ENCODE assay signal across 9 cellular contexts in genomic region chr19:45668342-45668871, GRCh38. TPM values are rescaled to one million over a fixed set of nuclear protein-coding genes. Genes with fewer than 3 reads are reported as not detected.
DNase-seq lines count a peak whose midpoint lies in the region; ATAC-seq, FAIRE-seq and TF ChIP-seq lines count a peak whose summit lies in the region.
"Had no signal": no experiment of that assay in that cellular context is flagged by ENCODE, and none has a peak within 500 bp of the region (broad histone marks: within the 10 kb centered on the region; RNA-seq: fewer than 3 reads in every experiment).

No MANE protein-coding gene starts in this region.

- H3K4me2 ChIP-seq in H1 (ENCODE audit: insufficient read depth in 1 of 2, low read depth in 2 of 2, low read length in 2 of 2): peak overlapping the region; percentile 95 to 98
- H3K4me2 ChIP-seq in trophoblast cell (ENCODE audit: low read length): peak overlapping the region; percentile 44

- H2BK5ac ChIP-seq in H1 (ENCODE audit: low read depth, low read length): no peak overlapping the region
- H2BK5ac ChIP-seq in trophoblast cell (ENCODE audit: low read depth, low read length, poor library complexity): no peak overlapping the region

- H3K27ac ChIP-seq in H1 (ENCODE audit: low read depth, low read length) (no peak overlapping the region), trophoblast cell (ENCODE audit: low read depth, low read length) (no peak overlapping the region)

- peaks cover 4% of the 10 kb centered on the region for H3K27me3 Mint-ChIP-seq in T-helper 1 cell treated with Interleukin-12 subunit alpha and Interleukin-12 subunit beta and Interleukin-4 antibody, amounts not matched to agents 30 μg/mL and 1 μg/mL, for 36 hours (ENCODE audit: low read depth)

- H2BK120ac ChIP-seq in H1 (replicated peaks; ENCODE audit: low read depth, low read length) (no peak overlapping the region), trophoblast cell (ENCODE audit: insufficient read depth, low read length, poor library complexity) (no peak overlapping the region)

- no peak overlapping the region for H3K56ac ChIP-seq in H1 (replicated peaks; ENCODE audit: insufficient read length, low read depth, low read length)

- POLR2A ChIA-PET in H1 (lab: Charles Lee; ENCODE audit: partially characterized antibody): interaction anchor here (0.7 to 3.3 kb wide), 11 partner anchors 9 to 200 kb away, joined by 3 to 9 read pairs (median 4); partner anchors contain the start of gene FOSB

- H3K18ac ChIP-seq in H1 (ENCODE audit: extremely low read depth, low read length): no peak overlapping the region; the same call in 1 of the 2 replicates
- no peak overlapping the region for H3K18ac ChIP-seq in trophoblast cell (ENCODE audit: low read length)

- TF ChIP-seq CTCF in H1 (IDR thresholded peaks at IDR 0.05; ENCODE audit: control extremely low read depth in 1 of 3, insufficient read depth in 1 of 3, low read depth in 1 of 3, low read length in 3 of 3): no peak

- peaks cover 0 to 2% of the 10 kb centered on the region in 2 experiments for H4K20me1 ChIP-seq in H1 (replicated peaks in 1 of 2; ENCODE audit: control insufficient read depth in 1 of 2, insufficient read depth in 2 of 2, low read length in 2 of 2)

- H2AK5ac ChIP-seq in H1 (ENCODE audit: low read depth, low read length) (no peak overlapping the region), trophoblast cell (ENCODE audit: low read length) (no peak overlapping the region)

- H3K79me2 ChIP-seq in H1 (ENCODE audit: control insufficient read depth in 1 of 2, insufficient read depth in 2 of 2, low read length in 2 of 2) (no peaks in the 10 kb centered on the region), trophoblast cell (ENCODE audit: control insufficient read depth, insufficient read depth, low read length, poor library complexity) (no peaks in the 10 kb centered on the region)

- no peak overlapping the region for H4K5ac ChIP-seq in H1 (ENCODE audit: insufficient read length, low read depth, low read length)

- H3K36me3 ChIP-seq in H1 (ENCODE audit: control insufficient read depth in 2 of 4, insufficient read depth in 4 of 4, low read length in 3 of 4) (no peaks in the 10 kb centered on the region), trophoblast cell (ENCODE audit: control insufficient read depth in 1 of 2, insufficient read depth in 2 of 2, low read length in 2 of 2) (no peaks in the 10 kb centered on the region)

- no peaks in the 10 kb centered on the region for H3K79me1 ChIP-seq in H1 (ENCODE audit: low read depth, low read length)
- peaks cover 2% of the 10 kb centered on the region for H3K79me1 ChIP-seq in trophoblast cell (ENCODE audit: low read length)

- H3K9ac ChIP-seq in H1 (replicated peaks in 1 of 4; ENCODE audit: extremely low read depth in 1 of 4, low read depth in 3 of 4, low read length in 3 of 4) (no peak overlapping the region), trophoblast cell (ENCODE audit: low read length) (no peak overlapping the region)

- peak overlapping the region; percentile 81 for H3K27ac Mint-ChIP-seq in T-helper 1 cell treated with Interleukin-12 subunit alpha and Interleukin-12 subunit beta and Interleukin-4 antibody, amounts not matched to agents 30 μg/mL and 1 μg/mL, for 36 hours

- DNase-seq in DMS53 (lab: John Stamatoyannopoulos, UW) (peak; percentile 71), DMS53 treated with DMSO at 0.1 percent for 48 hours (lab: John Stamatoyannopoulos, UW; ENCODE audit: unreplicated experiment) (no peak), H1 (ENCODE audit: low read depth in 1 of 2, low spot score in 2 of 2) (no peak), trophoblast cell (peak in 1 of 2 donors; percentile 46), erythroblast (lab: John Stamatoyannopoulos, UW) (no peak)

- H3K23me2 ChIP-seq in H1 (ENCODE audit: low read depth, low read length): peaks cover 21% of the 10 kb centered on the region

- H2BK12ac ChIP-seq in H1 (ENCODE audit: low read depth, low read length): 0 out of 2 replicates have a peak overlapping the region, but pooled peaks have one; percentile 5
- no peak overlapping the region for H2BK12ac ChIP-seq in trophoblast cell (ENCODE audit: low read length)

- no peak for FAIRE-seq in H1 (lab: Jason Lieb, UNC)
- FAIRE-seq: A204.1 had no signal

- H2BK15ac ChIP-seq in H1 (ENCODE audit: low read length): no peak overlapping the region

- no peaks in the 10 kb centered on the region for H3K9me3 Mint-ChIP-seq in T-helper 1 cell treated with Interleukin-12 subunit alpha and Interleukin-12 subunit beta and Interleukin-4 antibody, amounts not matched to agents 30 μg/mL and 1 μg/mL, for 36 hours

- no peak overlapping the region for H2AFZ ChIP-seq in H1 (ENCODE audit: low read length)
- no peak overlapping the region for H2AFZ ChIP-seq in trophoblast cell (ENCODE audit: insufficient read depth, low read length, poor library complexity)

- H3K4me3 Mint-ChIP-seq in T-helper 1 cell treated with Interleukin-12 subunit alpha and Interleukin-12 subunit beta and Interleukin-4 antibody, amounts not matched to agents 30 μg/mL and 1 μg/mL, for 36 hours: peak overlapping the region; percentile 90

- H3K27me3 ChIP-seq in H1 (replicated peaks in 1 of 4; ENCODE audit: control insufficient read depth in 3 of 4, extremely low read depth in 1 of 4, insufficient read depth in 3 of 4, low read length in 3 of 4) (peaks cover 18 to 31% (median 27%) of the 10 kb centered on the region in 4 experiments), trophoblast cell (ENCODE audit: insufficient read depth, low read length) (peaks cover 16% of the 10 kb centered on the region)

- H3K9me3 ChIP-seq in H1 (ENCODE audit: insufficient read depth in 2 of 2, low read depth in 1 of 2, low read length in 1 of 2) (no peaks in the 10 kb centered on the region), trophoblast cell (ENCODE audit: insufficient read depth, low read depth, low read length) (peaks cover 8% of the 10 kb centered on the region)

- no peak for TF ChIP-seq EP300 in H1 (IDR thresholded peaks at IDR 0.05; ENCODE audit: borderline replicate concordance in 1 of 2, low read depth in 2 of 2, low read length in 2 of 2)

- H3K4me1 ChIP-seq in H1 (replicated peaks in 1 of 4; ENCODE audit: control insufficient read depth in 3 of 4, insufficient read depth in 4 of 4, low read length in 3 of 4) (peaks cover 9 to 14% (median 11%) of the 10 kb centered on the region in 4 experiments), trophoblast cell (ENCODE audit: control insufficient read depth in 1 of 2, insufficient read depth in 2 of 2, low read length in 2 of 2) (peaks cover 11 to 13% of the 10 kb centered on the region in 2 experiments)

- H3K14ac ChIP-seq in H1 (ENCODE audit: insufficient read length) (no peak overlapping the region), trophoblast cell (ENCODE audit: low read length) (no peak overlapping the region)

- no peak for TF ChIP-seq POLR2A in H1 (IDR thresholded peaks at IDR 0.05; ENCODE audit: control extremely low read depth in 1 of 2, low read depth in 2 of 2, low read length in 2 of 2)
- TF ChIP-seq POLR2A in erythroblast (IDR thresholded peaks at IDR 0.05; ENCODE audit: low read length): no peak

- ATAC-seq in GM21717 (IDR thresholded peaks at IDR 0.05; ENCODE audit: unreplicated experiment) (no peak), GM19351 (IDR thresholded peaks at IDR 0.05; ENCODE audit: unreplicated experiment) (no peak)

- H3K23ac ChIP-seq in H1 (ENCODE audit: insufficient read length) (no peak overlapping the region), trophoblast cell (ENCODE audit: low read length) (no peak overlapping the region)

- TF ChIP-seq RAD21 in H1 (IDR thresholded peaks at IDR 0.05 in 1 of 2, conservative IDR thresholded peaks at IDR 0.05 in 1 of 2; ENCODE audit: low read depth in 2 of 2, low read length in 2 of 2): no peak

- CTCF ChIA-PET in H1 (lab: Charles Lee; ENCODE audit: partially characterized antibody): interaction anchor here (0.5 to 1.4 kb wide), 5 partner anchors 15 to 56 kb away, joined by 3 to 5 read pairs (median 3); no protein-coding TSS in a partner anchor

- no peak overlapping the region for H2BK20ac ChIP-seq in H1 (ENCODE audit: low read length)

- peaks cover 2% of the 10 kb centered on the region for H3K36me3 Mint-ChIP-seq in T-helper 1 cell treated with Interleukin-12 subunit alpha and Interleukin-12 subunit beta and Interleukin-4 antibody, amounts not matched to agents 30 μg/mL and 1 μg/mL, for 36 hours (ENCODE audit: low read depth)

- no peak overlapping the region for H4K91ac ChIP-seq in H1 (replicated peaks; ENCODE audit: insufficient read length, low read length)
- H4K91ac ChIP-seq in trophoblast cell (ENCODE audit: low read depth, low read length): no peak overlapping the region

- H3K4me3 ChIP-seq in H1 (ENCODE audit: extremely low read depth in 1 of 4, insufficient read depth in 2 of 4, low read depth in 3 of 4, low read length in 4 of 4): peak overlapping the region; percentile 2 to 65 (median 40); a peak in 6 of 8 replicates
- H3K4me3 ChIP-seq in trophoblast cell (ENCODE audit: low read depth, low read length): no peak overlapping the region

- 12% methylated on average over 19 of the region's 19 CpGs; no CpG with 5 or more reads in 1 of the 2 experiments for WGBS in H1 (ENCODE audit: extremely low coverage in 1 of 2, insufficient coverage in 1 of 2, insufficient read length in 1 of 2, insufficient replicate concordance in 2 of 2, low coverage in 1 of 2, low lambda C conversion rate in 2 of 2, missing lambda C conversion rate in 1 of 2), 2 experiments
- no CpG with 5 or more reads among the region's 19 CpGs for WGBS in trophoblast cell (ENCODE audit: extremely low coverage, insufficient coverage, insufficient read length)

- no peak overlapping the region for H4K12ac ChIP-seq in trophoblast cell (ENCODE audit: low read depth, low read length)

- H3K4me1 Mint-ChIP-seq in T-helper 1 cell treated with Interleukin-12 subunit alpha and Interleukin-12 subunit beta and Interleukin-4 antibody, amounts not matched to agents 30 μg/mL and 1 μg/mL, for 36 hours (ENCODE audit: low read depth): peaks cover 26% of the 10 kb centered on the region

- H4K8ac ChIP-seq in H1 (ENCODE audit: extremely low read depth, insufficient read depth, low read length) (no peak overlapping the region), trophoblast cell (ENCODE audit: low read depth, low read length) (peak overlapping the region; percentile 11)

- H3K4ac ChIP-seq in H1 (replicated peaks; ENCODE audit: insufficient read length, low read depth, low read length): no peak overlapping the region
- no peak overlapping the region for H3K4ac ChIP-seq in trophoblast cell (ENCODE audit: low read depth, low read length)

RNA-seq across cellular contexts. Expression of gene GIPR, which starts 0.4 kb away (rescaled TPM):
- 0.54 and 1.3 TPM in 2 replicates for total RNA-seq in H1 (2021; fragmentation: NEBNext Ultra II Directional; extraction: Animal tissue kit (Norgen Biotek cat#: 25700))
- polyA plus RNA-seq in H1 (2011; rRNA removed): 0.42 and 1.0 TPM in 2 replicates
- 1.0 TPM for polyA plus RNA-seq in H1 (2011; cell fraction: cytosol; rRNA removed)
- polyA plus RNA-seq in H1 (2011; cell fraction: nucleus; rRNA removed): 4.3 TPM
- polyA plus RNA-seq in H1 (2012, experiment 1 of 2): 0.80 to 1.7 TPM (median 1.1 TPM) in 4 replicates
- polyA plus RNA-seq in H1 (2012, experiment 2 of 2): 0.50 TPM
- 0.57 TPM for polyA plus RNA-seq in H1 (2013, experiment 1 of 2)
- polyA plus RNA-seq in H1 (2013, experiment 2 of 2): 0.74 TPM
- 0.46 and 1.5 TPM in 2 replicates for polyA minus RNA-seq in H1 (2011; rRNA and poly(A)+ RNA removed)
- polyA minus RNA-seq in H1 (2011; cell fraction: cytosol; rRNA and poly(A)+ RNA removed): not detected
- polyA minus RNA-seq in H1 (2011; cell fraction: nucleus; rRNA and poly(A)+ RNA removed): 1.9 TPM
- 0.60 and 0.99 TPM in 2 replicates for polyA plus RNA-seq in trophoblast cell (2013)

RNA-seq across cellular contexts. Expression of gene SNRPD2, which starts 23.3 kb away (rescaled TPM):
- total RNA-seq in H1 (2021; fragmentation: NEBNext Ultra II Directional; extraction: Animal tissue kit (Norgen Biotek cat#: 25700)): 759 and 761 TPM in 2 replicates
- 493 and 645 TPM in 2 replicates for polyA plus RNA-seq in H1 (2011; rRNA removed)
- polyA plus RNA-seq in H1 (2011; cell fraction: cytosol; rRNA removed): 908 TPM
- polyA plus RNA-seq in H1 (2011; cell fraction: nucleus; rRNA removed): 511 TPM
- 587 to 956 TPM (median 875 TPM) in 4 replicates for polyA plus RNA-seq in H1 (2012, experiment 1 of 2)
- polyA plus RNA-seq in H1 (2012, experiment 2 of 2): 702 TPM
- 2,416 TPM for polyA plus RNA-seq in H1 (2013, experiment 1 of 2)
- polyA plus RNA-seq in H1 (2013, experiment 2 of 2): 2,457 TPM
- polyA minus RNA-seq in H1 (2011; rRNA and poly(A)+ RNA removed): 127 and 148 TPM in 2 replicates
- polyA minus RNA-seq in H1 (2011; cell fraction: cytosol; rRNA and poly(A)+ RNA removed): 123 TPM
- 192 TPM for polyA minus RNA-seq in H1 (2011; cell fraction: nucleus; rRNA and poly(A)+ RNA removed)
- polyA plus RNA-seq in trophoblast cell (2013): 1,318 and 1,337 TPM in 2 replicates

RNA-seq across cellular contexts. Expression of gene QPCTL, which starts 24.1 kb away (rescaled TPM):
- total RNA-seq in H1 (2021; fragmentation: NEBNext Ultra II Directional; extraction: Animal tissue kit (Norgen Biotek cat#: 25700)): 25.2 and 27.1 TPM in 2 replicates
- 35.3 and 49.3 TPM in 2 replicates for polyA plus RNA-seq in H1 (2011; rRNA removed)
- polyA plus RNA-seq in H1 (2011; cell fraction: cytosol; rRNA removed): 25.1 TPM
- polyA plus RNA-seq in H1 (2011; cell fraction: nucleus; rRNA removed): 66.5 TPM
- polyA plus RNA-seq in H1 (2012, experiment 1 of 2): 24.3 to 29.8 TPM (median 24.9 TPM) in 4 replicates
- 36.1 TPM for polyA plus RNA-seq in H1 (2012, experiment 2 of 2)
- 26.5 TPM for polyA plus RNA-seq in H1 (2013, experiment 1 of 2)
- 27.2 TPM for polyA plus RNA-seq in H1 (2013, experiment 2 of 2)
- polyA minus RNA-seq in H1 (2011; rRNA and poly(A)+ RNA removed): 15.5 and 21.6 TPM in 2 replicates
- 13.3 TPM for polyA minus RNA-seq in H1 (2011; cell fraction: cytosol; rRNA and poly(A)+ RNA removed)
- polyA minus RNA-seq in H1 (2011; cell fraction: nucleus; rRNA and poly(A)+ RNA removed): 17.3 TPM
- polyA plus RNA-seq in trophoblast cell (2013): 10.0 and 10.1 TPM in 2 replicates

RNA-seq across cellular contexts. Expression of gene EML2, which starts 29.2 kb away (rescaled TPM):
- total RNA-seq in H1 (2021; fragmentation: NEBNext Ultra II Directional; extraction: Animal tissue kit (Norgen Biotek cat#: 25700)): 28.1 and 28.8 TPM in 2 replicates
- 29.4 and 45.4 TPM in 2 replicates for polyA plus RNA-seq in H1 (2011; rRNA removed)
- 41.5 TPM for polyA plus RNA-seq in H1 (2011; cell fraction: cytosol; rRNA removed)
- polyA plus RNA-seq in H1 (2011; cell fraction: nucleus; rRNA removed): 135 TPM
- 36.7 to 46.1 TPM (median 43.1 TPM) in 4 replicates for polyA plus RNA-seq in H1 (2012, experiment 1 of 2)
- polyA plus RNA-seq in H1 (2012, experiment 2 of 2): 23.6 TPM
- polyA plus RNA-seq in H1 (2013, experiment 1 of 2): 14.5 TPM
- polyA plus RNA-seq in H1 (2013, experiment 2 of 2): 13.1 TPM
- 31.1 and 51.6 TPM in 2 replicates for polyA minus RNA-seq in H1 (2011; rRNA and poly(A)+ RNA removed)
- polyA minus RNA-seq in H1 (2011; cell fraction: cytosol; rRNA and poly(A)+ RNA removed): 33.6 TPM
- 36.1 TPM for polyA minus RNA-seq in H1 (2011; cell fraction: nucleus; rRNA and poly(A)+ RNA removed)
- polyA plus RNA-seq in trophoblast cell (2013): 15.0 and 16.5 TPM in 2 replicates
